Comparison of ENCODE assay signal across 27 cellular contexts in genomic region chr1:195851804-195852203, GRCh38.
DNase-seq lines count a peak whose midpoint lies in the region; ATAC-seq and TF ChIP-seq lines count a peak whose summit lies in the region.
"Had no signal": no experiment of that assay in that cellular context is flagged by ENCODE, and none has a peak within 500 bp of the region (broad histone marks: within the 10 kb centered on the region; RNA-seq: fewer than 3 reads in every experiment).

No MANE protein-coding gene starts in this region.

- in situ Hi-C loops in ACHN (cut with HindIII; ENCODE audit: low pct_ligation_motif_present, low pct_unique_long_range_greater_than_20kb, low sequenced_read_pairs) = no loop called here

- no peak overlapping the region for H3K27ac ChIP-seq in RWPE1
- H3K27ac ChIP-seq: A549, left lung, Peyer's patch, tibial nerve had no signal

- ATAC-seq in HG03469 (IDR thresholded peaks at IDR 0.05; ENCODE audit: unreplicated experiment) (no peak), left ventricle myocardium superior (no peak), HG02798 (IDR thresholded peaks at IDR 0.05; ENCODE audit: poor library complexity, unreplicated experiment) (no peak)
- ATAC-seq: A549; activated CD8-positive, alpha-beta T cell treated with anti-CD3 and anti-CD28 coated beads for 36 hours; activated naive CD4-positive, alpha-beta T cell treated with anti-CD3 and anti-CD28 coated beads, Interleukin-2, amount 50 U/mL, for 72 hours; left lung; naive thymus-derived CD8-positive, alpha-beta T cell; T-cell had no signal

- peak; percentile 31 for DNase-seq in ACHN
- peak; percentile 9 for DNase-seq in HS-27A (ENCODE audit: low read depth)
- peak; percentile 40 for DNase-seq in RWPE1 (ENCODE audit: low spot score)
- DNase-seq in foreskin fibroblast = peak; percentile 1
- DNase-seq in CD1c-positive myeloid dendritic cell (ENCODE audit: extremely low spot score) = no peak
- no peak for DNase-seq in left ventricle myocardium superior
- DNase-seq: activated CD4-positive, CD25-positive, alpha-beta regulatory T cell treated with anti-CD3 and anti-CD28 coated beads, Interleukin-2, amount 50 U/mL, for 72 hours; activated CD8-positive, alpha-beta T cell treated with anti-CD3 and anti-CD28 coated beads for 36 hours; anterior cingulate cortex; central memory CD4-positive, alpha-beta T cell; hypothalamus; left lung; naive thymus-derived CD8-positive, alpha-beta T cell; NCI-H1092 treated with DMSO at 0.1 percent for 48 hours; NCI-H1930; NCI-H526 treated with DMSO at 0.1 percent for 48 hours; occipital lobe; Peyer's patch; stimulated activated CD4-positive, alpha-beta T cell treated with anti-CD3 and anti-CD28 coated beads, Interleukin-2, amount 100 ng/mL, for 24 hours; T-cell had no signal

- intact Hi-C loops in left ventricle myocardium superior (cut with micrococcal nuclease) = no loop called here

- no peak overlapping the region for H3K4me3 ChIP-seq in foreskin fibroblast (ENCODE audit: low read depth in 1 of 2, low read length in 2 of 2)
- H3K4me3 ChIP-seq: A549, HAP-1, left lung, Peyer's patch, smooth muscle cell, tibial nerve had no signal

- POLR2A ChIA-PET in RWPE1 (lab: Yijun Ruan, JAX; ENCODE audit: low non-redundant PET) = no interaction called here

- CTCF ChIA-PET in RWPE1 (lab: Yijun Ruan, JAX) = no interaction called here

- TF ChIP-seq CTCF in RWPE1 (conservative IDR thresholded peaks at IDR 0.05; ENCODE audit: low read depth) (no peak), foreskin fibroblast (IDR thresholded peaks at IDR 0.05; ENCODE audit: low read depth, low read length) (no peak)

Comparison
In these comparisons a context has a peak if more than half of its experiments do, and no peak if none do; other contexts are left out.
1. DNase-seq: peak in ACHN (single experiment), HS-27A (single experiment), RWPE1 (single experiment) and foreskin fibroblast (2 of 2); none in CD1c-positive myeloid dendritic cell (single experiment) and left ventricle myocardium superior (single experiment).